ENCODE assay signal across 8 cellular contexts in genomic region chr10:122019414-122019975, GRCh38. TPM values are rescaled to one million over a fixed set of nuclear protein-coding genes. Genes with fewer than 3 reads are reported as not detected.
DNase-seq lines count a peak whose midpoint lies in the region; ATAC-seq and TF ChIP-seq lines count a peak whose summit lies in the region.
"Had no signal": no experiment of that assay in that cellular context is flagged by ENCODE, and none has a peak within 500 bp of the region (broad histone marks: within the 10 kb centered on the region; RNA-seq: fewer than 3 reads in every experiment).

No MANE protein-coding gene starts in this region.

- H3K4me3 ChIP-seq in left lung (peak overlapping the region; percentile 1 to 6), thyroid gland (replicated peaks in 1 of 3) (peak overlapping the region in 2 of 3 donors; percentile 15 to 17), MG63 (no peak overlapping the region)

- H3K4me3 Mint-ChIP-seq in MCF 10A (ENCODE audit: unreplicated experiment) = peak overlapping the region; percentile 68

- CTCF ChIA-PET in MCF 10A (lab: Yijun Ruan, JAX) = interaction anchor here (1.1 kb wide), 1 partner anchor 94 kb away, joined by 5 read pairs; no protein-coding TSS in a partner anchor

- no peaks in the 10 kb centered on the region for H3K9me3 Mint-ChIP-seq in MCF 10A (ENCODE audit: unreplicated experiment)

- H3K4me1 ChIP-seq in left lung (peaks cover 0 to 4% of the 10 kb centered on the region in 2 donors), thyroid gland (peaks cover 21 to 30% of the 10 kb centered on the region in 2 donors)

- H3K27me3 ChIP-seq in left lung = peaks cover 0 to 12% of the 10 kb centered on the region in 2 donors
- no peaks in the 10 kb centered on the region for H3K27me3 ChIP-seq in thyroid gland
- no peaks in the 10 kb centered on the region for H3K27me3 ChIP-seq in MG63

- peak; percentile 71 to 97 for TF ChIP-seq POLR2A in thyroid gland (IDR thresholded peaks at IDR 0.05)

- H3K27ac ChIP-seq in left lung = peak overlapping the region; percentile 67 to 79
- peak overlapping the region; percentile 97 to 100 (median 99) for H3K27ac ChIP-seq in thyroid gland

- peak overlapping the region; percentile 86 for H3K27ac Mint-ChIP-seq in MCF 10A (ENCODE audit: low read depth, unreplicated experiment)

- POLR2A ChIA-PET in MCF 10A (lab: Yijun Ruan, JAX) = interaction anchor here (1.0 to 2.7 kb wide), 13 partner anchors 14 to 107 kb away, joined by 3 to 15 read pairs (median 9); partner anchors contain the start of genes ATE1 and NSMCE4A

- BruUV-seq in MCF 10A (replicated peaks; lab: Mats Ljungman, UMichigan) = TSS peak; percentile 30

- no peaks in the 10 kb centered on the region for H3K36me3 Mint-ChIP-seq in MCF 10A (ENCODE audit: insufficient read depth, unreplicated experiment)

- H3K36me3 ChIP-seq in left lung (no peaks in the 10 kb centered on the region), thyroid gland (no peaks in the 10 kb centered on the region), MG63 (no peaks in the 10 kb centered on the region)

- intact Hi-C loops in MCF 10A (cut with micrococcal nuclease) (no loop called here), left lung (cut with DNase I) (no loop called here), thyroid gland (cut with DNase I) (no loop called here)

- H3K9me3 ChIP-seq in left lung (no peaks in the 10 kb centered on the region), thyroid gland (no peaks in the 10 kb centered on the region), MG63 (no peaks in the 10 kb centered on the region)

- TF ChIP-seq CTCF in MCF 10A (IDR thresholded peaks at IDR 0.05; ENCODE audit: unreplicated experiment) (no peak), left lung (IDR thresholded peaks at IDR 0.05) (no peak), thyroid gland (IDR thresholded peaks at IDR 0.05) (no peak)

- H3K27me3 Mint-ChIP-seq in MCF 10A (ENCODE audit: insufficient read depth, unreplicated experiment) = no peaks in the 10 kb centered on the region

- H3K4me1 Mint-ChIP-seq in MCF 10A (ENCODE audit: insufficient read depth, unreplicated experiment) = peaks cover 21% of the 10 kb centered on the region

- DNase-seq in NCI-H1105 (lab: John Stamatoyannopoulos, UW) = peak; percentile 33
- DNase-seq in MCF 10A (ENCODE audit: unreplicated experiment) = peak; percentile 81
- DNase-seq in left lung = peak; percentile 77 to 88
- DNase-seq in thyroid gland = peak; percentile 96
- no peak for DNase-seq in effector CD4-positive, alpha-beta T cell
- no peak for DNase-seq in MG63
- no peak for DNase-seq in SIG-M5 (lab: John Stamatoyannopoulos, UW)
- DNase-seq: activated CD4-positive, alpha-beta T cell treated with anti-CD3 and anti-CD28 coated beads for 4 hours had no signal

- ATAC-seq in left lung = peak; percentile 96

- 21 to 32% methylated on average over 8 to 20 of the region's 24 CpGs for WGBS in thyroid gland, 2 donors

RNA-seq across cellular contexts. Expression of gene TACC2, which starts 30.5 kb away (rescaled TPM):
- total RNA-seq in MCF 10A (2022) (66.8 and 89.0 TPM in 2 replicates), left lung (100 to 1,000 TPM; 166 to 193 TPM), thyroid gland (100 to 1,000 TPM in 3 of 4 donors, 10 to 100 TPM in 1; 95.9 to 122 (median 114) TPM)
- 7.3 and 7.4 TPM in 2 replicates for total RNA-seq in MG63 (2014; rRNA removed; shearing (Covaris generic); ENCODE audit: low replicate concordance)

RNA-seq across cellular contexts. Expression of gene NSMCE4A, which starts 44.5 kb away (rescaled TPM):
- total RNA-seq in MCF 10A (2022) = 24.5 and 30.2 TPM in 2 replicates
- total RNA-seq in left lung = 10 to 100 TPM; 26.2 to 36.1 TPM
- 100 to 1,000 TPM in 2 of 4 donors, 10 to 100 TPM in 2; 73.1 to 133 (median 111) TPM for total RNA-seq in thyroid gland
- total RNA-seq in MG63 (2014; rRNA removed; shearing (Covaris generic); ENCODE audit: low replicate concordance) = 65.7 and 85.6 TPM in 2 replicates

Comparison
In these comparisons a context has a peak if more than half of its experiments do, and no peak if none do; other contexts are left out.
1. DNase-seq: peak in NCI-H1105 (single experiment), MCF 10A (single experiment), left lung (2 of 2) and thyroid gland (2 of 2); none in effector CD4-positive, alpha-beta T cell (single experiment), MG63 (single experiment) and SIG-M5 (single experiment).